ENCODE assay signal across 10 cellular contexts in the genomic region with DNA sequence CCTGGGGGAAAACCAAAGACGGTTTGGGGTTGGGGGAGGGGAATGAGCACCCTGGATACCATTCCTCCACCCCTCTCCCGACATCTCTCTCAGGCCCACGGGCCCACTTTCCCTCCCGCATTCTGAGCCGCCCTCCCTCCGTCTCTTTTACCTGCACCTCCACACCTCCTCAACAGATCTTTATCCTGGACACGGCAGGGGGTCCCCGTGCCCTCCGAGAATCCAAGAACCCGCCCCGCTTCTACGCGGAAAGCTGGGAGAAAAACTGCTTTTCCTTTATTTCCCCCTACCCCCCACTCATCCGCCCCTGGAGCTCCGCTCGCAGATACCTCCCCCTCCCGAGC.
DNase-seq lines count a peak whose midpoint lies in the region; ATAC-seq and TF ChIP-seq lines count a peak whose summit lies in the region.
"Had no signal": no experiment of that assay in that cellular context is flagged by ENCODE, and none has a peak within 500 bp of the region (broad histone marks: within the 10 kb centered on the region; RNA-seq: fewer than 3 reads in every experiment).

No MANE protein-coding gene starts in this region.

- no peak for DNase-seq in right atrium auricular region (ENCODE audit: low spot score)
- no peak for DNase-seq in left ventricle myocardium superior
- DNase-seq in dorsolateral prefrontal cortex = no peak
- no peak for DNase-seq in vagina (ENCODE audit: extremely low spot score in 2 of 2)
- DNase-seq in posterior cingulate gyrus = no peak
- no peak for DNase-seq in kidney glomerular epithelial cell (lab: John Stamatoyannopoulos, UW)
- DNase-seq: activated CD4-positive, CD25-positive, alpha-beta regulatory T cell; CD4-positive, alpha-beta T cell had no signal

- ATAC-seq in left ventricle myocardium superior = no peak
- no peak for ATAC-seq in HG03432 (IDR thresholded peaks at IDR 0.05; ENCODE audit: unreplicated experiment)

- H3K4me1 Mint-ChIP-seq in nephron = peaks cover 44% of the 10 kb centered on the region

- H3K4me3 Mint-ChIP-seq in nephron = peak overlapping the region; percentile 86 to 94 (median 88)
- H3K4me3 Mint-ChIP-seq: CD4-positive, alpha-beta T cell had no signal

- no peaks in the 10 kb centered on the region for H3K36me3 Mint-ChIP-seq in nephron (ENCODE audit: low read depth)

- intact Hi-C loops in left ventricle myocardium superior (cut with micrococcal nuclease) = no loop called here
- intact Hi-C loops in dorsolateral prefrontal cortex (cut with DNase I) = loop anchor here (2.0 to 5.0 kb wide), 3 partner anchors 83 to 145 kb away; no protein-coding TSS in a partner anchor
- intact Hi-C loops in vagina (cut with DNase I) = no loop called here
- intact Hi-C loops in posterior cingulate gyrus (cut with DNase I) = loop anchor here (5.0 kb wide), 1 partner anchor 50 kb away; no protein-coding TSS in a partner anchor

- H3K9me3 ChIP-seq in right atrium auricular region = no peaks in the 10 kb centered on the region
- H3K9me3 ChIP-seq in vagina = no peaks in the 10 kb centered on the region

- TF ChIP-seq POLR2A in vagina (IDR thresholded peaks at IDR 0.05) = no peak

- H3K4me1 ChIP-seq in right atrium auricular region = peaks cover 0 to 55% of the 10 kb centered on the region in 2 donors
- H3K4me1 ChIP-seq in vagina = peaks cover 48% of the 10 kb centered on the region

- peak overlapping the region; percentile 36 to 62 for H3K4me3 ChIP-seq in right atrium auricular region
- H3K4me3 ChIP-seq in dorsolateral prefrontal cortex = peak overlapping the region in 58 of 59 donors; percentile 44 to 88 (median 73)
- peak overlapping the region; percentile 59 to 60 for H3K4me3 ChIP-seq in vagina

- H3K27me3 ChIP-seq in right atrium auricular region (no peaks in the 10 kb centered on the region), dorsolateral prefrontal cortex (no peaks in the 10 kb centered on the region), vagina (no peaks in the 10 kb centered on the region)

- H3K36me3 ChIP-seq in right atrium auricular region (no peaks in the 10 kb centered on the region), vagina (no peaks in the 10 kb centered on the region)

- H3K9me3 Mint-ChIP-seq in nephron = no peaks in the 10 kb centered on the region
- H3K9me3 Mint-ChIP-seq: CD4-positive, alpha-beta T cell had no signal

- H3K27ac Mint-ChIP-seq in nephron = peak overlapping the region in 2 of 3 experiments; percentile 51 to 86
- H3K27ac Mint-ChIP-seq: CD4-positive, alpha-beta T cell had no signal

- TF ChIP-seq CTCF in right atrium auricular region (IDR thresholded peaks at IDR 0.05) (no peak), dorsolateral prefrontal cortex (IDR thresholded peaks at IDR 0.05 in 54 of 56, conservative IDR thresholded peaks at IDR 0.05 in 2 of 56; ENCODE audit: low read depth in 1 of 56, partially characterized antibody in 56 of 56) (no peak), nephron (IDR thresholded peaks at IDR 0.05; ENCODE audit: unreplicated experiment in 3 of 3) (no peak), vagina (IDR thresholded peaks at IDR 0.05) (no peak)

- H3K27me3 Mint-ChIP-seq in nephron (ENCODE audit: low read depth) = peaks cover 52% of the 10 kb centered on the region

- H3K27ac ChIP-seq in right atrium auricular region = peak overlapping the region; percentile 48 to 68
- H3K27ac ChIP-seq in dorsolateral prefrontal cortex = peak overlapping the region in 49 of 59 donors; percentile 9 to 91 (median 74)
- peak overlapping the region; percentile 85 for H3K27ac ChIP-seq in vagina

Comparison
In these comparisons a context has a peak if more than half of its experiments do, and no peak if none do; other contexts are left out.
1. intact Hi-C loops: an anchor here in dorsolateral prefrontal cortex (2.0 to 5.0 kb wide) and posterior cingulate gyrus (5.0 kb wide); none called in left ventricle myocardium superior and vagina.